In genomic region chr16:58392215-58393137, GRCh38 we compare ENCODE assay signal across 8 cellular contexts. TPM values are rescaled to one million over a fixed set of nuclear protein-coding genes. Genes with fewer than 3 reads are reported as not detected.
DNase-seq lines count a peak whose midpoint lies in the region; ATAC-seq and TF ChIP-seq lines count a peak whose summit lies in the region.

Gene GINS3, plus strand, starts transcription at chr16:58392471. Its CDS starts 131 bp downstream, at chr16:58392602.

- intact Hi-C loops in cardiac septum (cut with DNase I), result loop anchor here (2.0 to 5.0 kb wide), 3 partner anchors 45 to 238 kb away; no protein-coding TSS in a partner anchor

- DNase-seq in GM12864 (ENCODE audit: low read depth), result peak; percentile 80
- peak; percentile 54 for DNase-seq in NCI-H128 (lab: John Stamatoyannopoulos, UW; ENCODE audit: unreplicated experiment)
- peak; percentile 28 to 80 for DNase-seq in SW 1271 (lab: John Stamatoyannopoulos, UW)
- peak; percentile 69 for DNase-seq in activated naive CD8-positive, alpha-beta T cell treated with anti-CD3 and anti-CD28 coated beads, Interleukin-2, amount 50 U/mL, for 16 hours (ENCODE audit: low read depth, low spot score)
- DNase-seq in cardiac septum (ENCODE audit: low spot score), result peak; percentile 93
- DNase-seq in pons (ENCODE audit: low spot score), result peak; percentile 84
- DNase-seq in type B pancreatic cell (ENCODE audit: extremely low spot score, unreplicated experiment), result peak; percentile 86

- peaks cover 5% of the 10 kb centered on the region for H3K4me1 Mint-ChIP-seq in type B pancreatic cell (ENCODE audit: unreplicated experiment)

- H3K9me3 Mint-ChIP-seq in type B pancreatic cell, result no peaks in the 10 kb centered on the region

- peaks cover 32% of the 10 kb centered on the region for H3K27me3 Mint-ChIP-seq in type B pancreatic cell

- peak within 1 kb of the TSS; percentile 96 for H3K27ac Mint-ChIP-seq in type B pancreatic cell

- peaks cover 10% of the 10 kb centered on the region for H3K36me3 Mint-ChIP-seq in type B pancreatic cell

- peak; percentile 97 for ATAC-seq in HG02678 (IDR thresholded peaks at IDR 0.05; ENCODE audit: unreplicated experiment)

- peak within 1 kb of the TSS; percentile 100 for H3K4me3 Mint-ChIP-seq in type B pancreatic cell

- TF ChIP-seq CTCF in GM12864 (IDR thresholded peaks at IDR 0.05; ENCODE audit: low read depth, low read length, missing control alignments) (no peak), type B pancreatic cell (conservative IDR thresholded peaks at IDR 0.05) (no peak)

- peak within 1 kb of the TSS; percentile 96 for H3K4me3 ChIP-seq in GM12864 (ENCODE audit: low read depth, low read length)

RNA-seq across cellular contexts. Expression of gene GINS3, which starts in this region (rescaled TPM):
- total RNA-seq in cardiac septum (4.7 TPM), type B pancreatic cell (ENCODE audit: low replicate concordance) (6.3 and 14.7 TPM in 2 replicates)

Comparison
In these comparisons a context has a peak if more than half of its experiments do, and no peak if none do; other contexts are left out.
1. Peak in every context shown above with its lines: DNase-seq, ATAC-seq and H3K4me3 ChIP-seq.